8 cellular contexts compared by ENCODE assay signal in the genomic region with DNA sequence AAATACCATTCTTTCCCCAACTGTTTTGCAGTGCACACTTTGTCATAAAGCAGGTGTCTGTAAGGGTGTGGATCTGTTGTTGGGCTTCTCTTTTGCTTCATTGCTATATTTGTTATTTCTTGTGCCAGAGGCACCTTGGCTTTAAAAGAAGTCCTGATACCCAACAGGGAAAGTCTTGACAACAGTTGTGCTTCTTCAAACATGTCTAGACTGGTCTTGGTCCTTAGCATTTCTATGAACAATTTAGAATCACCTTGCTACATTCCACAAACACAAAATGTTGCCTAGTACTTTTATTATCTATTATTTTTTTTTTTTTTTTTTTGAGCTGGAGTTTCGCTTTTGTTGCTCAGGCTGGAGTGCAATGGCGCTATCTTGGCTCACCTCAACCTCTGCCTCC.
"Had no signal": no experiment of that assay in that cellular context is flagged by ENCODE, and none has a peak within 500 bp of the region (broad histone marks: within the 10 kb centered on the region; RNA-seq: fewer than 3 reads in every experiment).

No MANE protein-coding gene starts in this region.

- ATAC-seq: GM23338, K562 had no signal

- H3K4me3 Mint-ChIP-seq: GM23338, H9 had no signal

- H3K4me3 ChIP-seq: GM23338, K562 had no signal

- H3K9me3 Mint-ChIP-seq: GM23338, H9 had no signal

- DNase-seq: H9, HCEC 1CT, IMR-90 had no signal

- FAIRE-seq: H1, H54, HTR-8/SVneo, K562 had no signal

- H3K27ac Mint-ChIP-seq: GM23338, H9 had no signal
